Comparison of ENCODE assay signal across 14 cellular contexts in the genomic region with DNA sequence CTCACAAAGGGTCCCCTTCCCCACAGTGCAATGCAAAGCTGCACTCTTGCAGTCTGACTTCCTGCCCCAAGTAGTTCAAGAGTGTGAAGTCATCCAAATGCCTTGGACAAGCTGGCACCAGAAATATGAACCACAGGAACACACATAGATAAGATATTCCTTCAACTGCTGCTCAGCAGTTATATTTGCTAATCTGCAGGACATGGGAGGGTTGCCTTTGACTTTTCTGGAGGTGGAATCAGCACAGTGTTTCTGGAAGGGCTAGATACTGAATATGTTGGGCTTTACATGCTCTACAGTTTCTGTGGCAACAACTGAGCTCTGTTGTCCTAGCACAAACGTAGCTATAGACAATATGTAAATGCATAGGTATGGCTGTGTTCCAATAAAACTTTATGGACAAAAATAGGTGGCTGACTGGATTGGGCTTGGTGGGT.
DNase-seq lines count a peak whose midpoint lies in the region; ATAC-seq and TF ChIP-seq lines count a peak whose summit lies in the region.
"Had no signal": no experiment of that assay in that cellular context is flagged by ENCODE, and none has a peak within 500 bp of the region (broad histone marks: within the 10 kb centered on the region; RNA-seq: fewer than 3 reads in every experiment).

No MANE protein-coding gene starts in this region.

- DNase-seq in left ventricle myocardium superior = no peak
- no peak for DNase-seq in cardiac septum (ENCODE audit: low spot score)
- DNase-seq in SK-N-SH = no peak
- peak; percentile 55 for DNase-seq in fibroblast of peridontal ligament (ENCODE audit: extremely low read depth)
- no peak for DNase-seq in thoracic aorta (ENCODE audit: low spot score)
- DNase-seq in anterior cingulate cortex (lab: John Stamatoyannopoulos, UW) = no peak
- DNase-seq: activated naive CD4-positive, alpha-beta T cell treated with anti-CD3 and anti-CD28 coated beads, Interleukin-2, amount 10 ng/mL, durations not matched to agents 7 days and 5 days; KBM-7; NCI-H1694 treated with DMSO at 0.1 percent for 48 hours; T-helper 2 cell; uterus had no signal

- peak overlapping the region; percentile 56 for H3K4me2 ChIP-seq in SK-N-SH

- no peaks in the 10 kb centered on the region for H3K9me3 ChIP-seq in SK-N-SH
- H3K9me3 ChIP-seq in thoracic aorta = no peaks in the 10 kb centered on the region
- H3K9me3 ChIP-seq: neutrophil had no signal

- no peaks in the 10 kb centered on the region for H3K9me2 ChIP-seq in SK-N-SH

- H3K36me3 ChIP-seq in SK-N-SH (replicated peaks in 1 of 2; ENCODE audit: control insufficient read depth in 1 of 2, insufficient read depth in 2 of 2, low read length in 1 of 2) = no peaks in the 10 kb centered on the region
- H3K36me3 ChIP-seq in thoracic aorta = no peaks in the 10 kb centered on the region
- H3K36me3 ChIP-seq: neutrophil, uterus had no signal

- peak overlapping the region in 1 of 2 experiments; percentile 83; a peak in 2 of 4 replicates for H3K27ac ChIP-seq in SK-N-SH (ENCODE audit: low read depth in 2 of 2, low read length in 1 of 2)
- H3K27ac ChIP-seq in thoracic aorta = peak overlapping the region in 1 of 2 donors; percentile 49
- H3K27ac ChIP-seq: neutrophil, uterus had no signal

- no peak overlapping the region for H2AFZ ChIP-seq in SK-N-SH (ENCODE audit: low read depth)

- H3K27me3 ChIP-seq in SK-N-SH (ENCODE audit: insufficient read depth) = no peaks in the 10 kb centered on the region
- no peaks in the 10 kb centered on the region for H3K27me3 ChIP-seq in thoracic aorta (replicated peaks; ENCODE audit: insufficient read depth)
- H3K27me3 ChIP-seq: neutrophil, uterus had no signal

- peak in 1 of 2 experiments; percentile 75; a peak in 1 of 4 replicates for TF ChIP-seq EP300 in SK-N-SH (IDR thresholded peaks at IDR 0.05; ENCODE audit: borderline replicate concordance in 1 of 2, low read depth in 1 of 2, low read length in 1 of 2)

- 0% methylated on average over 1 of the region's 1 CpG for WGBS in SK-N-SH (ENCODE audit: low lambda C conversion rate)

- intact Hi-C loops in left ventricle myocardium superior (cut with micrococcal nuclease) (no loop called here), cardiac septum (cut with DNase I) (loop anchor here (5.0 kb wide), 1 partner anchor 35 kb away; no protein-coding TSS in a partner anchor)

- POLR2A ChIA-PET in SK-N-SH (lab: Yijun Ruan, JAX) = no interaction called here

- no peak overlapping the region for H3K4me3 ChIP-seq in SK-N-SH (ENCODE audit: low read depth in 2 of 2, low read length in 1 of 2)
- H3K4me3 ChIP-seq in thoracic aorta = no peak overlapping the region
- H3K4me3 ChIP-seq: uterus had no signal

- CTCF ChIA-PET in SK-N-SH (lab: Yijun Ruan, JAX) = interaction anchor here (0.8 to 2.8 kb wide), 2 partner anchors 37 to 220 kb away, joined by 3 to 14 read pairs; no protein-coding TSS in a partner anchor

- ATAC-seq in left ventricle myocardium superior (peak; percentile 25), thoracic aorta (ENCODE audit: insufficient number of reproducible peaks, low FRiP score, low read depth) (peak; percentile 53), HG02870 (IDR thresholded peaks at IDR 0.05; ENCODE audit: unreplicated experiment) (no peak), HG03571 (IDR thresholded peaks at IDR 0.05; ENCODE audit: unreplicated experiment) (no peak)

- H3K4me1 ChIP-seq in SK-N-SH (ENCODE audit: control insufficient read depth in 1 of 2, insufficient read depth in 2 of 2, low read depth in 1 of 2, low read length in 1 of 2) (peaks cover 0 to 18% of the 10 kb centered on the region in 2 experiments; a peak in 2 of 4 replicates), thoracic aorta (ENCODE audit: control insufficient read depth in 1 of 2, low read depth in 2 of 2) (peaks cover 14 to 51% of the 10 kb centered on the region in 2 donors)
- H3K4me1 ChIP-seq: uterus had no signal

- no peaks in the 10 kb centered on the region for H3K79me2 ChIP-seq in SK-N-SH (ENCODE audit: insufficient read depth)

- peaks cover 22% of the 10 kb centered on the region for H3F3A ChIP-seq in SK-N-SH (replicated peaks; ENCODE audit: insufficient read depth)

- no peak for TF ChIP-seq CTCF in SK-N-SH (IDR thresholded peaks at IDR 0.05)
- TF ChIP-seq CTCF in thoracic aorta (IDR thresholded peaks at IDR 0.05) = no peak

- no peak for TF ChIP-seq RAD21 in SK-N-SH (IDR thresholded peaks at IDR 0.05; ENCODE audit: low read length)

- no peaks in the 10 kb centered on the region for H4K20me1 ChIP-seq in SK-N-SH (ENCODE audit: insufficient read depth)

- peak overlapping the region; percentile 53 for H3K9ac ChIP-seq in SK-N-SH

TF ChIP-seq in SK-N-SH, 30 proteins besides CTCF, POLR2A, EP300 and RAD21 (continues in another document):
- TF ChIP-seq ZBTB33 (IDR thresholded peaks at IDR 0.05; ENCODE audit: borderline replicate concordance, low read depth) = no peak
- TF ChIP-seq CHD2 (IDR thresholded peaks at IDR 0.05; ENCODE audit: low read length, partially characterized antibody) = no peak
- no peak for TF ChIP-seq GABPA (IDR thresholded peaks at IDR 0.05; ENCODE audit: low read depth)
- TF ChIP-seq JUND (IDR thresholded peaks at IDR 0.05) = peak; percentile 47
- TF ChIP-seq SMC3 (IDR thresholded peaks at IDR 0.05; ENCODE audit: low read depth, low read length) = no peak
- no peak for TF ChIP-seq USF2 (IDR thresholded peaks at IDR 0.05; ENCODE audit: borderline replicate concordance, low read depth, low read length)
- TF ChIP-seq TEAD4 (IDR thresholded peaks at IDR 0.05; ENCODE audit: borderline replicate concordance, insufficient read depth) = 0 out of 2 replicates have a peak, but pooled peaks have one; percentile 58
- TF ChIP-seq, protein P1, sequence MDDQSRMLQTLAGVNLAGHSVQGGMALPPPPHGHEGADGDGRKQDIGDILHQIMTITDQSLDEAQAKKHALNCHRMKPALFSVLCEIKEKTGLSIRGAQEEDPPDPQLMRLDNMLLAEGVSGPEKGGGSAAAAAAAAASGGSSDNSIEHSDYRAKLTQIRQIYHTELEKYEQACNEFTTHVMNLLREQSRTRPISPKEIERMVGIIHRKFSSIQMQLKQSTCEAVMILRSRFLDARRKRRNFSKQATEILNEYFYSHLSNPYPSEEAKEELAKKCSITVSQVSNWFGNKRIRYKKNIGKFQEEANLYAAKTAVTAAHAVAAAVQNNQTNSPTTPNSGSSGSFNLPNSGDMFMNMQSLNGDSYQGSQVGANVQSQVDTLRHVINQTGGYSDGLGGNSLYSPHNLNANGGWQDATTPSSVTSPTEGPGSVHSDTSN (IDR thresholded peaks at IDR 0.05) = peak; percentile 53
- TF ChIP-seq FOSL2 (IDR thresholded peaks at IDR 0.05; ENCODE audit: borderline replicate concordance, low read depth) = peak; percentile 29; the same call in 1 of the 2 replicates
- TF ChIP-seq USF1 (IDR thresholded peaks at IDR 0.05; ENCODE audit: borderline replicate concordance, low read depth) = no peak
- no peak for TF ChIP-seq SIN3A (IDR thresholded peaks at IDR 0.05; ENCODE audit: borderline replicate concordance, low read depth, low read length)
- TF ChIP-seq, protein P2, sequence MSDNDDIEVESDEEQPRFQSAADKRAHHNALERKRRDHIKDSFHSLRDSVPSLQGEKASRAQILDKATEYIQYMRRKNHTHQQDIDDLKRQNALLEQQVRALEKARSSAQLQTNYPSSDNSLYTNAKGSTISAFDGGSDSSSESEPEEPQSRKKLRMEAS (IDR thresholded peaks at IDR 0.05; ENCODE audit: low read depth) = peak; percentile 64; the same call in 1 of the 2 replicates
- no peak for TF ChIP-seq RXRA (IDR thresholded peaks at IDR 0.05; ENCODE audit: borderline replicate concordance, low read depth)
- no peak for TF ChIP-seq GATA2 (CRISPR knock-in tag; IDR thresholded peaks at IDR 0.05)
- TF ChIP-seq RFX5 (IDR thresholded peaks at IDR 0.05; ENCODE audit: low read length) = no peak
- no peak for TF ChIP-seq EZH2phosphoT487 (IDR thresholded peaks at IDR 0.05; ENCODE audit: borderline replicate concordance, low read depth)
- no peak for TF ChIP-seq NRF1 (IDR thresholded peaks at IDR 0.05; ENCODE audit: low read depth, low read length)
- TF ChIP-seq MXI1 (IDR thresholded peaks at IDR 0.05; ENCODE audit: low read depth, low read length) = no peak
- 0 out of 2 replicates have a peak, but pooled peaks have one; percentile 22 for TF ChIP-seq ELF1 (IDR thresholded peaks at IDR 0.05)
- TF ChIP-seq YY1 (IDR thresholded peaks at IDR 0.05; ENCODE audit: low read depth) = no peak
- peak; percentile 57; the same call in 1 of the 2 replicates for TF ChIP-seq NFIC (IDR thresholded peaks at IDR 0.05; ENCODE audit: borderline replicate concordance)
- TF ChIP-seq MEF2A (IDR thresholded peaks at IDR 0.05; ENCODE audit: borderline replicate concordance, low read depth) = no peak

Comparison
In these comparisons a context has a peak if more than half of its experiments do, and no peak if none do; other contexts are left out.
1. ATAC-seq: peak in left ventricle myocardium superior (single experiment) and thoracic aorta (single experiment); none in HG02870 (single experiment) and HG03571 (single experiment).